ENCODE assay signal across 9 cellular contexts in the genomic region with DNA sequence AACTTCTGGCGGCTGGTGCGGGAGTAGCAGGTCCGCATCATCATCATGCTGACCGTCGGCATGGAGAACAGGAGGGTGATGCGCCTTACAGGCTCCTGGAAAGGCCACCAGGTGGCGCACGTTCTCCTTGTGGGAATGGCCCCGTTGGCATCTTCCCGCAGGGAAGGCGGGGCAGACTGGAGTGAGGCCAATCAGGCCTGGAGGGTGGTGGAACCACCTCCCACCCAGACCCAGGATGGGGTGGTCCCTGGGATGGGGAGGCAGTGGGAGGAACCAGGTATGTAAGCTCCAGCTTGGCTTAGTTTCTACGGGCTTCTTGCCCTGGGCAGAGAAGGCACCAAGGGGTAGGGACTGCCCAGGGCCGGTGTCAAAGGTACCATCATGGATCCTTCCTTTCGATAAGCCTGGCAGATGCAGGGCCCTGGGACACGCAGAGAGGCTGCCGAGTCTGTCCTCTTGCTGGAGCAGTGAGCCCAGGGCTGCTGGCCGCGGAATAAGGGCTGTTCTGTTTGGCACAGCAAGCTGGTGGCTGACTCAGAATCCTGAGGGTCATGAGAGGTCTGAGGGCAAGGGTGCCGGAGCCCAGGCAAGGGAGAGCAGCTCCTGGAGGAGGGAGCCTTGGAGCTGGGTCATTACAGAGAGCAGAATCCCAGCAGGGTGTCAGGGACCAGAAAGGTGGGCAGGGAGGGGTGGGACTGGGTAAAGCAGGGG. TPM values are rescaled to one million over a fixed set of nuclear protein-coding genes. Genes with fewer than 3 reads are reported as not detected.
DNase-seq lines count a peak whose midpoint lies in the region; ATAC-seq and TF ChIP-seq lines count a peak whose summit lies in the region.
"Had no signal": no experiment of that assay in that cellular context is flagged by ENCODE, and none has a peak within 500 bp of the region (broad histone marks: within the 10 kb centered on the region; RNA-seq: fewer than 3 reads in every experiment).

No MANE protein-coding gene starts in this region.

- H3K36me3 Mint-ChIP-seq in Calu3 (ENCODE audit: insufficient read depth, unreplicated experiment), result no peaks in the 10 kb centered on the region
- H3K36me3 Mint-ChIP-seq: activated naive CD4-positive, alpha-beta T cell treated with anti-CD3 and anti-CD28 coated beads, Interleukin-2, amount 50 U/mL, for 24 hours had no signal

- H3K27ac ChIP-seq in lower lobe of right lung, result no peak overlapping the region

- H3K27ac Mint-ChIP-seq in Calu3 (ENCODE audit: unreplicated experiment), result no peak overlapping the region
- H3K27ac Mint-ChIP-seq: activated naive CD4-positive, alpha-beta T cell treated with anti-CD3 and anti-CD28 coated beads, Interleukin-2, amount 50 U/mL, for 24 hours had no signal

- peak; percentile 89 for TF ChIP-seq CTCF in Calu3 (IDR thresholded peaks at IDR 0.05; ENCODE audit: unreplicated experiment)
- TF ChIP-seq CTCF in lower lobe of right lung (IDR thresholded peaks at IDR 0.05), result peak; percentile 85

- peaks cover 8% of the 10 kb centered on the region for H3K4me1 Mint-ChIP-seq in Calu3 (ENCODE audit: low read depth, unreplicated experiment)

- intact Hi-C loops in Calu3 (cut with micrococcal nuclease; ENCODE audit: unreplicated experiment), result loop anchor here (10.0 kb wide), 1 partner anchor 530 kb away; a partner anchor contains a TSS
- intact Hi-C loops in lower lobe of right lung (cut with DNase I), result no loop called here

- peak; percentile 59 for ATAC-seq in HG03432 (IDR thresholded peaks at IDR 0.05; ENCODE audit: unreplicated experiment)
- ATAC-seq in lower lobe of right lung, result peak; percentile 69 to 75
- ATAC-seq in HG03159 (IDR thresholded peaks at IDR 0.05; ENCODE audit: unreplicated experiment), result no peak

- H3K36me3 ChIP-seq in lower lobe of right lung, result no peaks in the 10 kb centered on the region

- peaks cover 88% of the 10 kb centered on the region for H3K27me3 Mint-ChIP-seq in Calu3 (ENCODE audit: unreplicated experiment)
- H3K27me3 Mint-ChIP-seq: activated naive CD4-positive, alpha-beta T cell treated with anti-CD3 and anti-CD28 coated beads, Interleukin-2, amount 50 U/mL, for 24 hours had no signal

- DNase-seq in Calu3 (peak; percentile 94), NCI-H69 (lab: John Stamatoyannopoulos, UW) (peak; percentile 96), lower lobe of right lung (peak; percentile 92)
- peak; percentile 58 to 59 for DNase-seq in activated CD4-positive, alpha-beta T cell treated with anti-CD3 and anti-CD28 coated beads, Interleukin-2, amount 50 U/mL, for 4 hours
- peak; percentile 58 for DNase-seq in effector CD4-positive, alpha-beta T cell
- peak; percentile 59 for DNase-seq in stimulated activated CD8-positive, alpha-beta memory T cell treated with anti-CD3 and anti-CD28 coated beads, Interleukin-12 subunit alpha, Interleukin-12 subunit beta, amount 100 ng/mL, for 1 hour (ENCODE audit: low read depth)

- H3K4me1 ChIP-seq in lower lobe of right lung, result peaks cover 4% of the 10 kb centered on the region

- CTCF ChIA-PET in Calu3 (lab: Charles Lee), result interaction anchor here (0.7 to 0.8 kb wide), 2 partner anchors 22 to 515 kb away, joined by 3 read pairs; no protein-coding TSS in a partner anchor

- H3K9me3 ChIP-seq in lower lobe of right lung, result no peaks in the 10 kb centered on the region

- no TSS peak for BruUV-seq in Calu3 (replicated peaks; lab: Mats Ljungman, UMichigan)

- no peak overlapping the region for H3K4me3 ChIP-seq in lower lobe of right lung

- peak overlapping the region; percentile 52 for H3K4me3 Mint-ChIP-seq in Calu3 (ENCODE audit: low read depth, unreplicated experiment)
- H3K4me3 Mint-ChIP-seq: activated naive CD4-positive, alpha-beta T cell treated with anti-CD3 and anti-CD28 coated beads, Interleukin-2, amount 50 U/mL, for 24 hours had no signal

- no peaks in the 10 kb centered on the region for H3K9me3 Mint-ChIP-seq in Calu3 (ENCODE audit: low read depth, unreplicated experiment)
- H3K9me3 Mint-ChIP-seq: activated naive CD4-positive, alpha-beta T cell treated with anti-CD3 and anti-CD28 coated beads, Interleukin-2, amount 50 U/mL, for 24 hours had no signal

- H3K27me3 ChIP-seq in lower lobe of right lung (ENCODE audit: low read depth), result peaks cover 9% of the 10 kb centered on the region

RNA-seq across cellular contexts. Expression of a gene that starts 8.7 kb away (rescaled TPM):
- total RNA-seq in Calu3 (2022) (not detected in 2 replicates), lower lobe of right lung (1.7 TPM)

RNA-seq across cellular contexts. Expression of a gene that starts 24.5 kb away (rescaled TPM):
- total RNA-seq in Calu3 (2022) (not detected in 2 replicates), lower lobe of right lung (8.5 TPM)

RNA-seq across cellular contexts. Expression of a gene that starts 40.4 kb away (rescaled TPM):
- 64.1 and 66.9 TPM in 2 replicates for total RNA-seq in Calu3 (2022)
- 98.0 TPM for total RNA-seq in lower lobe of right lung
